14 cellular contexts compared by ENCODE assay signal in genomic region chr7:8923164-8923806, GRCh38.
A peak's percentile ranks its signal among the peaks of the same experiment; 100 is the strongest.
DNase-seq lines count a peak whose midpoint lies in the region; ATAC-seq and TF ChIP-seq lines count a peak whose summit lies in the region.
"Had no signal": no experiment of that assay in that cellular context is flagged by ENCODE, and none has a peak within 500 bp of the region (broad histone marks: within the 10 kb centered on the region; RNA-seq: fewer than 3 reads in every experiment).

No MANE protein-coding gene starts in this region.

- H3K4me1 ChIP-seq in gastrocnemius medialis (no peaks in the 10 kb centered on the region), testis (no peaks in the 10 kb centered on the region)
- H3K4me1 ChIP-seq: Caco-2 had no signal

- no peaks in the 10 kb centered on the region for H3K27me3 ChIP-seq in gastrocnemius medialis
- H3K27me3 ChIP-seq in testis: no peaks in the 10 kb centered on the region
- H3K27me3 ChIP-seq: BE2C had no signal

- H3K27ac ChIP-seq in gastrocnemius medialis: no peak overlapping the region
- no peak overlapping the region for H3K27ac ChIP-seq in testis

- H3K9me3 ChIP-seq in gastrocnemius medialis (no peaks in the 10 kb centered on the region), testis (no peaks in the 10 kb centered on the region)
- H3K9me3 ChIP-seq: BE2C, Caco-2 had no signal

- no peak for ATAC-seq in gastrocnemius medialis

- intact Hi-C loops in gastrocnemius medialis (cut with DNase I; ENCODE audit: low total_unique reads): no loop called here
- intact Hi-C loops in testis (cut with DNase I; ENCODE audit: low total_unique reads): no loop called here

- DNase-seq in H4 (ENCODE audit: low spot score): peak; percentile 51
- peak; percentile 62 for DNase-seq in SK-MEL-5 (ENCODE audit: low read depth, low spot score)
- no peak for DNase-seq in neural crest cell (ENCODE audit: low read depth, low spot score)
- DNase-seq in gastrocnemius medialis: no peak
- no peak for DNase-seq in testis
- DNase-seq in stimulated activated naive CD4-positive, alpha-beta T cell (lab: John Stamatoyannopoulos, UW): no peak
- DNase-seq: ACHN; BE2C; C1 segment of cervical spinal cord; Caco-2; CD4-positive, CD25-positive, alpha-beta regulatory T cell; CD8-positive, alpha-beta memory T cell; GOT3; H9 had no signal

- in situ Hi-C loops in SK-MEL-5 (cut with HindIII; ENCODE audit: low pct_unique_long_range_greater_than_20kb, low sequenced_read_pairs) (no loop called here), gastrocnemius medialis (cut with MboI; ENCODE audit: low sequenced_read_pairs in 4 of 4) (no loop called here)

- H3K4me3 ChIP-seq in gastrocnemius medialis (no peak overlapping the region), testis (no peak overlapping the region)

- peak overlapping the region; percentile 16 for H3K4me3 Mint-ChIP-seq in neural crest cell
- H3K4me3 Mint-ChIP-seq: CD4-positive, CD25-positive, alpha-beta regulatory T cell; CD8-positive, alpha-beta memory T cell; H9 had no signal

- no peak overlapping the region for H3K27ac Mint-ChIP-seq in neural crest cell (ENCODE audit: unreplicated experiment)
- H3K27ac Mint-ChIP-seq: CD4-positive, CD25-positive, alpha-beta regulatory T cell; CD8-positive, alpha-beta memory T cell had no signal

- no peak for TF ChIP-seq POLR2A in gastrocnemius medialis (IDR thresholded peaks at IDR 0.05)
- TF ChIP-seq POLR2A in testis (IDR thresholded peaks at IDR 0.05): no peak

- no peaks in the 10 kb centered on the region for H3K27me3 Mint-ChIP-seq in neural crest cell (ENCODE audit: low read depth)
- H3K27me3 Mint-ChIP-seq: CD4-positive, CD25-positive, alpha-beta regulatory T cell; CD8-positive, alpha-beta memory T cell had no signal

- no peaks in the 10 kb centered on the region for H3K36me3 Mint-ChIP-seq in neural crest cell (ENCODE audit: low read depth)
- H3K36me3 Mint-ChIP-seq: CD4-positive, CD25-positive, alpha-beta regulatory T cell; CD8-positive, alpha-beta memory T cell had no signal

- 61 to 64% methylated on average over 2 of the region's 2 CpGs for WGBS in testis, 2 donors

- peaks cover 23% of the 10 kb centered on the region for H3K4me1 Mint-ChIP-seq in neural crest cell
- H3K4me1 Mint-ChIP-seq: CD4-positive, CD25-positive, alpha-beta regulatory T cell; CD8-positive, alpha-beta memory T cell had no signal

- no peaks in the 10 kb centered on the region for H3K9me3 Mint-ChIP-seq in neural crest cell
- H3K9me3 Mint-ChIP-seq: H9 had no signal

- H3K36me3 ChIP-seq in gastrocnemius medialis: no peaks in the 10 kb centered on the region
- no peaks in the 10 kb centered on the region for H3K36me3 ChIP-seq in testis (ENCODE audit: low read depth, missing control alignments)
- H3K36me3 ChIP-seq: BE2C had no signal

- TF ChIP-seq CTCF in neural crest cell (conservative IDR thresholded peaks at IDR 0.05) (no peak), gastrocnemius medialis (IDR thresholded peaks at IDR 0.05 in 4 of 5, conservative IDR thresholded peaks at IDR 0.05 in 1 of 5) (no peak), testis (IDR thresholded peaks at IDR 0.05) (no peak)

Comparison
In these comparisons a context has a peak if more than half of its experiments do, and no peak if none do; other contexts are left out.
1. DNase-seq: peak in H4 (single experiment) and SK-MEL-5 (single experiment); none in neural crest cell (single experiment), gastrocnemius medialis (0 of 2), testis (single experiment) and stimulated activated naive CD4-positive, alpha-beta T cell (0 of 6).